22 cellular contexts compared by ENCODE assay signal in genomic region chr17:6048486-6048885, GRCh38. TPM values are rescaled to one million over a fixed set of nuclear protein-coding genes. Genes with fewer than 3 reads are reported as not detected.
"Had no signal": no experiment of that assay in that cellular context is flagged by ENCODE, and none has a peak within 500 bp of the region (broad histone marks: within the 10 kb centered on the region; RNA-seq: fewer than 3 reads in every experiment).

No MANE protein-coding gene starts in this region.

- H3K4me2 ChIP-seq: smooth muscle cell had no signal

- H3K9me3 ChIP-seq: esophagus squamous epithelium, gastroesophageal sphincter, ovary, tibial artery, upper lobe of left lung, uterus had no signal

- H3K4me3 ChIP-seq: coronary artery, esophagus squamous epithelium, gastroesophageal sphincter, lung, ovary, smooth muscle cell, tibial artery, upper lobe of left lung, uterus had no signal

- H3K9me3 Mint-ChIP-seq: endodermal cell; immature natural killer cell; stimulated activated memory B cell treated with anti-CD40 and anti-IgM and Interleukin-4, amounts not matched to agents 10 μg/mL and 1 μg/mL and 100 μg/mL, for 72 hours; stimulated activated naive CD8-positive, alpha-beta T cell treated with anti-CD3 and anti-CD28 coated beads, Interleukin-15, Interleukin-2, amounts not matched to agents 100 ng/mL and 50 ng/mL, for 24 hours had no signal

- H3K36me3 ChIP-seq: esophagus squamous epithelium, gastroesophageal sphincter, ovary, tibial artery, upper lobe of left lung, uterus had no signal

- ATAC-seq: gastroesophageal sphincter; left colon; left ventricle myocardium superior; naive thymus-derived CD4-positive, alpha-beta T cell; right cardiac atrium; stimulated activated memory B cell treated with anti-CD40 and anti-IgM and Interleukin-4, amounts not matched to agents 10 μg/mL and 1 μg/mL and 100 μg/mL, for 72 hours had no signal

- H3K27ac ChIP-seq: coronary artery, esophagus squamous epithelium, gastroesophageal sphincter, ovary, tibial artery, upper lobe of left lung, uterus had no signal

- H3K4me1 Mint-ChIP-seq: endodermal cell; immature natural killer cell; naive thymus-derived CD4-positive, alpha-beta T cell; stimulated activated memory B cell treated with anti-CD40 and anti-IgM and Interleukin-4, amounts not matched to agents 10 μg/mL and 1 μg/mL and 100 μg/mL, for 72 hours had no signal

- H3K36me3 Mint-ChIP-seq: immature natural killer cell; naive thymus-derived CD4-positive, alpha-beta T cell; stimulated activated memory B cell treated with anti-CD40 and anti-IgM and Interleukin-4, amounts not matched to agents 10 μg/mL and 1 μg/mL and 100 μg/mL, for 72 hours had no signal

- DNase-seq: effector CD4-positive, alpha-beta T cell; endodermal cell; esophagus squamous epithelium; immature natural killer cell; left colon; left ventricle myocardium superior; mesendoderm; naive thymus-derived CD4-positive, alpha-beta T cell; nucleus accumbens; ovary; right cardiac atrium; stimulated activated CD4-positive, alpha-beta T cell treated with anti-CD3 and anti-CD28 coated beads, Interleukin-4, amount 100 ng/mL, for 1 hour; tibial artery; upper lobe of left lung; uterus had no signal

- H3K27ac Mint-ChIP-seq: endodermal cell; immature natural killer cell; naive thymus-derived CD4-positive, alpha-beta T cell; stimulated activated memory B cell treated with anti-CD40 and anti-IgM and Interleukin-4, amounts not matched to agents 10 μg/mL and 1 μg/mL and 100 μg/mL, for 72 hours; stimulated activated naive CD8-positive, alpha-beta T cell treated with anti-CD3 and anti-CD28 coated beads, Interleukin-15, Interleukin-2, amounts not matched to agents 100 ng/mL and 50 ng/mL, for 24 hours had no signal

- H3K4me3 Mint-ChIP-seq: endodermal cell; immature natural killer cell; naive thymus-derived CD4-positive, alpha-beta T cell; stimulated activated memory B cell treated with anti-CD40 and anti-IgM and Interleukin-4, amounts not matched to agents 10 μg/mL and 1 μg/mL and 100 μg/mL, for 72 hours; stimulated activated naive CD8-positive, alpha-beta T cell treated with anti-CD3 and anti-CD28 coated beads, Interleukin-15, Interleukin-2, amounts not matched to agents 100 ng/mL and 50 ng/mL, for 24 hours had no signal

- H3K4me1 ChIP-seq: gastroesophageal sphincter, tibial artery, upper lobe of left lung, uterus had no signal

- H3K27me3 ChIP-seq: gastroesophageal sphincter, ovary, tibial artery, upper lobe of left lung, uterus had no signal

RNA-seq across cellular contexts. Expression of gene WSCD1, which starts 21.7 kb away (rescaled TPM):
- polyA plus RNA-seq: keratinocyte; naive thymus-derived CD4-positive, alpha-beta T cell had no signal
